In the genomic region with DNA sequence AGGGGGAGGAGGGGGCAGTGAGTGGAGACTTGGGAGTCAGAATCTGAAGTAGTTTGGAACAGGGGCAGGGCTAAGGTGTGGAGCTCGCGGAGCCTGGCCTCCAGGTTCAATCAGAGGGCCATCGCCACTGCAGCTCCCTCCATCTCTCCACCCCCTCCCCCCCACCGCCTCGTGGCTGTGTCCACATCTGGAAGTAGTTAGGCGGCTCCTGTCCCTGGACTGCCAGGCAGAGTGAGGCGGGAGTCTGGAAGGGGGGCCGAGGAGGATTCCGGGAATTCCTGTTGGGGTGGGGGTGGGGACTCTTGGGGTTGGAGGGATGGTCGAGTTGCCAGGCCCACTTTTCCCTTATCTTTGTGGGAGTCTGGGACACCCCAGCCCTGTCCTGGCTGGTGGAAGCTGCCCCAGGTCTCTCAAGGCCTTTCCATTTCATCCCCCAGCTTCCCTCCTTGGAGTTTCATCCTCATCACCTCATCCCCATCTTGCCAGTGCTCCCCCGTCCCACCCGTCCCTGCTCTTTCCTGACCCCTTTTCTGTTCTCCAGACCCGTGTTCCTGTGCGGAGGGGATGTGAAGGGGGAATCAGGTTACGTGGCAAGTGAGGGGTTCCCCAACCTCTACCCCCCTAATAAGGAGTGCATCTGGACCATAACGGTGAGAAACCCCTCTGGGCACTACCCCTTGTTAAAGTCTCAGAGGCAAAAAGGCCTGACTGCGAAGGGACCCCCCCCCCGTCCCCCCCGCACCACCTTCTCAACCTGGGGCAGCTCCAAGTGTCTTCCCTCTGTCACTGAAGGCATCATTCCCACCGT, we compare ENCODE assay signal across 8 cellular contexts. TPM values are rescaled to one million over a fixed set of nuclear protein-coding genes. Genes with fewer than 3 reads are reported as not detected.
DNase-seq lines count a peak whose midpoint lies in the region; ATAC-seq and TF ChIP-seq lines count a peak whose summit lies in the region.

No MANE protein-coding gene starts in this region.

- DNase-seq in AG08396 (ENCODE audit: low spot score) (peak; percentile 92), choroid plexus epithelial cell (ENCODE audit: low read depth) (peak; percentile 73), NCI-H2196 (lab: John Stamatoyannopoulos, UW; ENCODE audit: unreplicated experiment) (no peak)
- no peak for DNase-seq in Jurkat, Clone E6-1 (ENCODE audit: low read depth, low spot score)
- DNase-seq in stimulated activated naive CD4-positive, alpha-beta T cell (lab: John Stamatoyannopoulos, UW): no peak

- H3K9me3 ChIP-seq in muscle layer of colon (ENCODE audit: low read length): no peaks in the 10 kb centered on the region

- no peaks in the 10 kb centered on the region for H3K27me3 ChIP-seq in muscle layer of colon (ENCODE audit: control insufficient read depth in 1 of 2, insufficient read depth in 2 of 2, low read length in 2 of 2)

- H3K4me1 ChIP-seq in muscle layer of colon (ENCODE audit: insufficient read depth, low read length): peaks cover 10% of the 10 kb centered on the region

- no peak for TF ChIP-seq CTCF in choroid plexus epithelial cell (conservative IDR thresholded peaks at IDR 0.05; ENCODE audit: low read depth, low read length)

- H3K4me3 ChIP-seq in Jurkat, Clone E6-1 (ENCODE audit: low read length): peak overlapping the region; percentile 65
- peak overlapping the region; percentile 63 for H3K4me3 ChIP-seq in choroid plexus epithelial cell (ENCODE audit: low read depth, low read length)
- peak overlapping the region; percentile 7 to 55 for H3K4me3 ChIP-seq in muscle layer of colon (ENCODE audit: low read depth in 1 of 2, low read length in 2 of 2)

- peak overlapping the region; percentile 80 for H3K27ac ChIP-seq in muscle layer of colon (ENCODE audit: low read depth, low read length)

- no peak overlapping the region for H3K9ac ChIP-seq in muscle layer of colon (ENCODE audit: low read length)

- H3K36me3 ChIP-seq in muscle layer of colon (ENCODE audit: insufficient read depth, low read length): no peaks in the 10 kb centered on the region

- ATAC-seq in GM18907 (IDR thresholded peaks at IDR 0.05; ENCODE audit: unreplicated experiment) (no peak), GM19351 (IDR thresholded peaks at IDR 0.05; ENCODE audit: unreplicated experiment) (no peak)

RNA-seq across cellular contexts. Expression of a gene that starts 0.9 kb away (rescaled TPM):
- polyA plus RNA-seq in Jurkat, Clone E6-1 (2012; ENCODE audit: insufficient read depth, insufficient read length): 51.4 TPM

RNA-seq across cellular contexts. Expression of a gene that starts 9.2 kb away (rescaled TPM):
- polyA plus RNA-seq in Jurkat, Clone E6-1 (2012; ENCODE audit: insufficient read depth, insufficient read length): 28.9 TPM

RNA-seq across cellular contexts. Expression of a gene that starts 17.0 kb away (rescaled TPM):
- polyA plus RNA-seq in Jurkat, Clone E6-1 (2012; ENCODE audit: insufficient read depth, insufficient read length): 1.6 TPM

RNA-seq across cellular contexts. Expression of a gene that starts 17.2 kb away (rescaled TPM):
- polyA plus RNA-seq in Jurkat, Clone E6-1 (2012; ENCODE audit: insufficient read depth, insufficient read length): 48.3 TPM

RNA-seq across cellular contexts. Expression of a gene that starts 29.4 kb away (rescaled TPM):
- polyA plus RNA-seq in Jurkat, Clone E6-1 (2012; ENCODE audit: insufficient read depth, insufficient read length): 7.3 TPM

Comparison
In these comparisons a context has a peak if more than half of its experiments do, and no peak if none do; other contexts are left out.
1. DNase-seq: peak in AG08396 (single experiment) and choroid plexus epithelial cell (single experiment); none in Jurkat, Clone E6-1 (single experiment), NCI-H2196 (single experiment) and stimulated activated naive CD4-positive, alpha-beta T cell (0 of 6).
2. Peak in every context shown above with its lines, with median percentiles within 50 percentile points of each other: H3K4me3 ChIP-seq.